8 cellular contexts compared by ENCODE assay signal in genomic region chr17:40552806-40553693, GRCh38. TPM values are rescaled to one million over a fixed set of nuclear protein-coding genes. Genes with fewer than 3 reads are reported as not detected.
DNase-seq lines count a peak whose midpoint lies in the region; TF ChIP-seq lines count a peak whose summit lies in the region.

No MANE protein-coding gene starts in this region.

- H3K27ac ChIP-seq in breast epithelium: peak overlapping the region; percentile 97
- H3K27ac ChIP-seq in angular gyrus (ENCODE audit: low read depth, low read length): peak overlapping the region; percentile 91
- H3K27ac ChIP-seq in transverse colon: peak overlapping the region; percentile 79 to 87 (median 84)

- H3K9me3 Mint-ChIP-seq in MCF 10A (ENCODE audit: unreplicated experiment): no peaks in the 10 kb centered on the region

- BruUV-seq in MCF 10A (replicated peaks; lab: Mats Ljungman, UMichigan): no TSS peak

- H3K9me3 ChIP-seq in breast epithelium: no peaks in the 10 kb centered on the region
- H3K9me3 ChIP-seq in transverse colon: no peaks in the 10 kb centered on the region

- in situ Hi-C loops in transverse colon (cut with MboI; ENCODE audit: low pct_ligation_motif_present in 1 of 4, low pct_unique_long_range_greater_than_20kb in 1 of 4, low sequenced_read_pairs in 3 of 4): no loop called here

- no peaks in the 10 kb centered on the region for H3K36me3 Mint-ChIP-seq in MCF 10A (ENCODE audit: insufficient read depth, unreplicated experiment)

- H3K27me3 Mint-ChIP-seq in MCF 10A (ENCODE audit: insufficient read depth, unreplicated experiment): no peaks in the 10 kb centered on the region

- DNase-seq in breast epithelium (ENCODE audit: low spot score in 2 of 2): peak in 1 of 2 donors; percentile 84
- DNase-seq in MCF 10A (ENCODE audit: unreplicated experiment): no peak
- peak; percentile 81 for DNase-seq in mesenteric fat pad (ENCODE audit: low spot score)
- DNase-seq in transverse colon: no peak
- no peak for DNase-seq in NCI-H187 treated with DMSO at 0.1 percent for 48 hours (lab: John Stamatoyannopoulos, UW)
- DNase-seq in DMS 273 treated with DMSO at 0.1 percent for 48 hours (lab: John Stamatoyannopoulos, UW): no peak
- no peak for DNase-seq in NCI-H2029 treated with DMSO at 0.1 percent for 48 hours (lab: John Stamatoyannopoulos, UW)

- H3K27ac Mint-ChIP-seq in MCF 10A (ENCODE audit: low read depth, unreplicated experiment): no peak overlapping the region

- TF ChIP-seq POLR2A in breast epithelium (IDR thresholded peaks at IDR 0.05) (no peak), transverse colon (IDR thresholded peaks at IDR 0.05) (no peak)

- POLR2A ChIA-PET in MCF 10A (lab: Yijun Ruan, JAX): interaction anchor here (0.7 to 3.7 kb wide), 2 partner anchors 38 to 82 kb away, joined by 3 to 21 read pairs; no protein-coding TSS in a partner anchor

- CTCF ChIA-PET in MCF 10A (lab: Yijun Ruan, JAX): interaction anchor here (0.8 to 0.9 kb wide), 2 partner anchors 14 to 20 kb away, joined by 3 to 4 read pairs; no protein-coding TSS in a partner anchor

- H3K36me3 ChIP-seq in breast epithelium (no peaks in the 10 kb centered on the region), transverse colon (no peaks in the 10 kb centered on the region)

- H3K4me1 Mint-ChIP-seq in MCF 10A (ENCODE audit: insufficient read depth, unreplicated experiment): peaks cover 24% of the 10 kb centered on the region

- TF ChIP-seq EP300 in transverse colon (IDR thresholded peaks at IDR 0.05; ENCODE audit: low read depth): no peak

- H3K4me3 ChIP-seq in breast epithelium: peak overlapping the region in 2 of 3 donors; percentile 16 to 61
- H3K4me3 ChIP-seq in transverse colon: no peak overlapping the region

- H3K4me3 Mint-ChIP-seq in MCF 10A (ENCODE audit: unreplicated experiment): no peak overlapping the region

- peaks cover 42 to 47% of the 10 kb centered on the region in 2 donors for H3K4me1 ChIP-seq in breast epithelium
- H3K4me1 ChIP-seq in transverse colon: peaks cover 32 to 71% (median 40%) of the 10 kb centered on the region in 4 donors

- TF ChIP-seq CTCF in breast epithelium (IDR thresholded peaks at IDR 0.05) (no peak), MCF 10A (IDR thresholded peaks at IDR 0.05; ENCODE audit: unreplicated experiment) (no peak), transverse colon (IDR thresholded peaks at IDR 0.05) (no peak)

- WGBS in transverse colon (ENCODE audit: low coverage in 1 of 2), 2 donors: 65 to 76% methylated on average over 4 to 12 of the region's 12 CpGs

- H3K27me3 ChIP-seq in breast epithelium (no peaks in the 10 kb centered on the region), transverse colon (no peaks in the 10 kb centered on the region)

- intact Hi-C loops in breast epithelium (cut with DNase I; ENCODE audit: low total_unique reads): no loop called here
- intact Hi-C loops in MCF 10A (cut with micrococcal nuclease): no loop called here
- intact Hi-C loops in transverse colon (cut with DNase I; ENCODE audit: low total_unique reads): no loop called here

RNA-seq across cellular contexts. Expression of gene CCR7, which starts 12.2 kb away (rescaled TPM):
- total RNA-seq in breast epithelium (1 to 10 TPM in 1 of 3 donors, under 1 TPM in 2; 0.16 to 1.0 (median 0.33) TPM), MCF 10A (2022) (not detected in 2 replicates), mesenteric fat pad (0.39 TPM), transverse colon (1 to 10 TPM in 2 of 4 donors, under 1 TPM in 1, not detected in 1; 0.14 to 5.4 (median 4.9) TPM)

RNA-seq across cellular contexts. Expression of gene TNS4, which starts 51.6 kb away (rescaled TPM):
- total RNA-seq in breast epithelium (10 to 100 TPM in 2 of 3 donors, not detected in 1; 30.5 to 52.2 TPM), MCF 10A (2022) (387 and 522 TPM in 2 replicates), mesenteric fat pad (0.16 TPM), transverse colon (1 to 10 TPM in 3 of 4 donors, not detected in 1; 1.2 to 4.2 (median 2.5) TPM)

Comparison
In these comparisons a context has a peak if more than half of its experiments do, and no peak if none do; other contexts are left out.
1. H3K4me3 ChIP-seq: peak in breast epithelium (2 of 3); none in transverse colon (0 of 4).
2. Peak in every context shown above with its lines, with median percentiles within 50 percentile points of each other: H3K27ac ChIP-seq.